21 cellular contexts compared by ENCODE assay signal in the genomic region with DNA sequence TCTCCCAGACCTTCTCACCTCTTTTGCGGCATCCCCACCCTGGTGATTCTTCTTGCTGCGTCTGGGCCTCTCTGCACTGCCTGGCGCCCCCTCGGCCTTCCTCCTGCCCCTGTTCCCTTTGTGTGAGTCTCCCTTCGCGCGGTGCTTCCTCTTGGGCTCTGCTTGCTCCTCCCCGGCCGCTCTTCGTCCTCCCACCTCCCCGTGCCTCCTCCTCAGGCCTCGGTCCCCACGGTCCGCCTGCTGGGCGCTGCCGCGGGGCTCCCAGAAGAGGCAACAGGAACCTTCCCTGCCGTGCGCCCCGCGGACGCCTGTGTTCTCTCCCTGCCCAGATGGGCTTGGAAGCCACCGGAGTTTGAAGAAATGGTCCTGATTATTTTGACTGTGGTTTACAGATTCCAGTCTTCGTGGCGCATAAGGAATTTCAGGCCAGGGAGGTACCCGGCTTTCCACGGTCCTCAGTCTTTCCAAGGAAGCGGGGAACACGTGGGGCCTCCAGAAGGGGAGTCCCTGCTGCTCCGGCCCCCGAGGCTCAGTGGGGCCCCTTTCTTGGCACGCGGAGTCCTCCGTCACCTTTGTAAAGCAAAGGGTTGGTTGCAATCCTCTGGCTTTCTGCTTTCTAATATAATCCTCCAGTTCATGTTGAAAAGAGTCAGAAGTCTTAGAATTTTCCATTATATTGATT. TPM values are rescaled to one million over a fixed set of nuclear protein-coding genes. Genes with fewer than 3 reads are reported as not detected.
A peak's percentile ranks its signal among the peaks of the same experiment; 100 is the strongest.
DNase-seq lines count a peak whose midpoint lies in the region; ATAC-seq, FAIRE-seq and TF ChIP-seq lines count a peak whose summit lies in the region.
"Had no signal": no experiment of that assay in that cellular context is flagged by ENCODE, and none has a peak within 500 bp of the region (broad histone marks: within the 10 kb centered on the region; RNA-seq: fewer than 3 reads in every experiment).

No MANE protein-coding gene starts in this region.

- no peak for FAIRE-seq in K562 (lab: Jason Lieb, UNC)
- FAIRE-seq in GM12892 (lab: Jason Lieb, UNC) = no peak
- FAIRE-seq: islet of Langerhans had no signal

- TF ChIP-seq POLR2A in K562 (conservative IDR thresholded peaks at IDR 0.05) = no peak
- no peak for TF ChIP-seq POLR2A in GM12892 (IDR thresholded peaks at IDR 0.05; ENCODE audit: low read depth, low read length)

- no peaks in the 10 kb centered on the region for H3K9me3 ChIP-seq in K562 (replicated peaks; ENCODE audit: control insufficient read depth, insufficient read depth, low read depth, low read length)
- H3K9me3 ChIP-seq: adrenal gland, colonic mucosa, vagina had no signal

- ATAC-seq in K562 = no peak; the same call in 2 of the 3 replicates
- ATAC-seq: stimulated activated naive CD8-positive, alpha-beta T cell treated with anti-CD3 and anti-CD28 coated beads, Interleukin-15, Interleukin-2, amounts not matched to agents 100 U/mL and 50 U/mL, for 24 hours had no signal

- no peak overlapping the region for H3K4me3 ChIP-seq in K562
- H3K4me3 ChIP-seq in retinal pigment epithelial cell (ENCODE audit: low read length) = no peak overlapping the region
- H3K4me3 ChIP-seq: adrenal gland, colonic mucosa, vagina had no signal

- peaks cover 4% of the 10 kb centered on the region; the same call in 1 of the 2 replicates for H3K27me3 Mint-ChIP-seq in HFFc6 (ENCODE audit: insufficient read depth)

- peak overlapping the region; percentile 28; the same call in 1 of the 2 replicates for H3K4me3 Mint-ChIP-seq in HFFc6
- H3K4me3 Mint-ChIP-seq: T-helper 1 cell treated with Interleukin-12 subunit alpha and Interleukin-12 subunit beta and Interleukin-4 antibody, amounts not matched to agents 30 μg/mL and 1 μg/mL, for 36 hours had no signal

- in situ Hi-C loops in K562 (cut with MboI) = loop anchor here (25.0 kb wide), 2 partner anchors 516 to 766 kb away; no protein-coding TSS in a partner anchor

- BruUV-seq in K562 (replicated peaks; lab: Mats Ljungman, UMichigan) = no TSS peak

- DNase-seq in HFFc6 = no peak
- DNase-seq in K562 (ENCODE audit: extremely low read depth in 1 of 4, low spot score in 3 of 4) = no peak
- DNase-seq in iPS-NIHi11 (ENCODE audit: low spot score) = peak; percentile 48
- no peak for DNase-seq in retinal pigment epithelial cell (ENCODE audit: low read depth)
- no peak for DNase-seq in GM12892 (ENCODE audit: insufficient read length)
- no peak for DNase-seq in pons (ENCODE audit: low spot score)
- no peak for DNase-seq in hypothalamus (lab: John Stamatoyannopoulos, UW)
- DNase-seq in GM03348 (ENCODE audit: low spot score) = no peak
- DNase-seq: activated CD4-positive, alpha-beta T cell treated with anti-CD3 and anti-CD28 coated beads for 4 hours; activated T-cell treated with anti-CD3 and anti-CD28 coated beads, Interleukin-2, amount 50 U/mL, for 1 hour; adrenal gland; C1 segment of cervical spinal cord; colonic mucosa; NCI-H187 treated with DMSO at 0.1 percent for 48 hours; RPMI8226; stimulated activated naive CD8-positive, alpha-beta T cell treated with anti-CD3 and anti-CD28 coated beads, Interleukin-15, Interleukin-2, amounts not matched to agents 100 U/mL and 50 U/mL, for 24 hours had no signal

- no peak for TF ChIP-seq EP300 in K562 (IDR thresholded peaks at IDR 0.05; ENCODE audit: low read length)

- WGBS in K562 (ENCODE audit: insufficient coverage, low coverage, missing lambda C conversion rate) = 44% methylated on average over 33 of the region's 34 CpGs

- H3K36me3 Mint-ChIP-seq in HFFc6 (ENCODE audit: low read depth) = no peaks in the 10 kb centered on the region

- POLR2A ChIA-PET in K562 (lab: Yijun Ruan, JAX) = interaction anchor here (1.5 to 5.0 kb wide), 2 partner anchors 12 to 13 kb away, joined by 8 to 24 read pairs; partner anchors contain the start of gene RNU2-63P

- H3K9ac ChIP-seq in K562 (ENCODE audit: insufficient read depth in 1 of 2, low read depth in 2 of 2, low read length in 2 of 2) = peak overlapping the region in 1 of 2 experiments; percentile 48; a peak in 2 of 4 replicates

- no peaks in the 10 kb centered on the region for H3K79me2 ChIP-seq in K562 (ENCODE audit: control insufficient read depth, insufficient read depth, low read length)

- peaks cover 0 to 6% of the 10 kb centered on the region in 2 experiments; a peak in 2 of 5 replicates for H3K4me1 ChIP-seq in K562 (replicated peaks in 1 of 2; ENCODE audit: control insufficient read depth in 2 of 2, insufficient read depth in 2 of 2, low read length in 2 of 2)
- H3K4me1 ChIP-seq: colonic mucosa had no signal

- peak overlapping the region; percentile 32; the same call in 1 of the 2 replicates for H2AFZ ChIP-seq in K562 (ENCODE audit: low read depth, low read length)

- no peaks in the 10 kb centered on the region for H3K27me3 ChIP-seq in K562 (ENCODE audit: control insufficient read depth in 2 of 2, insufficient read depth in 2 of 2, low read length in 2 of 2)
- H3K27me3 ChIP-seq: adrenal gland, colonic mucosa, vagina had no signal

- H3K9me1 ChIP-seq in K562 (ENCODE audit: control insufficient read depth, insufficient read depth, low read length) = no peaks in the 10 kb centered on the region

- H3K4me2 ChIP-seq in K562 (ENCODE audit: insufficient read depth, low read length) = no peak overlapping the region

- H3K36me3 ChIP-seq in K562 (ENCODE audit: control insufficient read depth, insufficient read depth, low read length) = no peaks in the 10 kb centered on the region
- H3K36me3 ChIP-seq: adrenal gland, colonic mucosa, vagina had no signal

- CTCF ChIA-PET in K562 (lab: Yijun Ruan, JAX; ENCODE audit: low intra/inter-chr PET ratio) = interaction anchor here (1.3 kb wide), 1 partner anchor 157 kb away, joined by 6 read pairs; no protein-coding TSS in a partner anchor

- TF ChIP-seq RAD21 in K562 (CRISPR knock-in tag; conservative IDR thresholded peaks at IDR 0.05 in 1 of 2, IDR thresholded peaks at IDR 0.05 in 1 of 2) = no peak

- peaks cover 5% of the 10 kb centered on the region for H3K4me1 Mint-ChIP-seq in HFFc6 (ENCODE audit: low read depth)

- TF ChIP-seq CTCF in HFFc6 (IDR thresholded peaks at IDR 0.05) (no peak), K562 (IDR thresholded peaks at IDR 0.05 in 2 of 3, conservative IDR thresholded peaks at IDR 0.05 in 1 of 3; ENCODE audit: insufficient read depth in 2 of 3, low read depth in 1 of 3, low read length in 3 of 3) (no peak), retinal pigment epithelial cell (conservative IDR thresholded peaks at IDR 0.05; ENCODE audit: low read depth, low read length) (peak; percentile 5)

- no peak overlapping the region for H3K27ac ChIP-seq in K562 (ENCODE audit: extremely low read depth, low read depth, low read length)
- H3K27ac ChIP-seq: adrenal gland, colonic mucosa, vagina had no signal

- no peaks in the 10 kb centered on the region for H4K20me1 ChIP-seq in K562 (replicated peaks; ENCODE audit: control insufficient read depth, insufficient read depth, low read length)

- no peaks in the 10 kb centered on the region for H3K9me3 Mint-ChIP-seq in HFFc6
- H3K9me3 Mint-ChIP-seq: T-helper 1 cell treated with Interleukin-12 subunit alpha and Interleukin-12 subunit beta and Interleukin-4 antibody, amounts not matched to agents 30 μg/mL and 1 μg/mL, for 36 hours had no signal

- intact Hi-C loops in K562 (cut with micrococcal nuclease) = no loop called here

- H3K27ac Mint-ChIP-seq in HFFc6 = peak overlapping the region; percentile 18; the same call in 1 of the 2 replicates
- H3K27ac Mint-ChIP-seq: T-helper 1 cell treated with Interleukin-12 subunit alpha and Interleukin-12 subunit beta and Interleukin-4 antibody, amounts not matched to agents 30 μg/mL and 1 μg/mL, for 36 hours had no signal

RNA-seq across cellular contexts. Expression of gene RNU2-63P, which starts 13.1 kb away (rescaled TPM):
- 10 to 100 TPM; 12.9 to 24.5 (median 19.1) TPM for total RNA-seq in HFFc6 (2021; fragmentation: NEBNext Ultra II Directional; extraction: Animal tissue kit (Norgen Biotek cat#: 25700))
- 96.1 TPM in 1 of 2 replicates, not detected in the other for total RNA-seq in K562 (2011; cell fraction: chromatin; rRNA removed; ENCODE audit: low replicate concordance)
- total RNA-seq in K562 (2011; cell fraction: nucleolus; rRNA removed) = 340 and 743 TPM in 2 replicates
- total RNA-seq in K562 (2011; cell fraction: nucleoplasm; rRNA removed) = 584 and 1,519 TPM in 2 replicates
- total RNA-seq in K562 (2014; rRNA removed) = 131 TPM in 1 of 2 replicates, not detected in the other
- 236 and 253 TPM in 2 replicates for total RNA-seq in K562 (2014; rRNA removed; fragmentation: Illumina TruSeq; extraction: Trizol)
- total RNA-seq in K562 (2015; rRNA removed; fragmentation: Illumina TruSeq; extraction: Trizol) = 169 and 170 TPM in 2 replicates
- total RNA-seq in K562 (2021) = 33.0 and 34.0 TPM in 2 replicates
- 20.4 and 169 TPM in 2 replicates for polyA plus RNA-seq in K562 (2011; rRNA removed)
- polyA plus RNA-seq in K562 (2011; cell fraction: cytosol; rRNA removed) = not detected in 2 replicates
- 27.2 and 46.0 TPM in 2 replicates for polyA plus RNA-seq in K562 (2011; cell fraction: nucleus; rRNA removed)
- polyA plus RNA-seq in K562 (2012) = not detected in 2 replicates
- polyA plus RNA-seq in K562 (2014; fragmentation: Illumina TruSeq; extraction: Trizol) = not detected in 2 replicates
- polyA plus RNA-seq in K562 (2014; fragmentation: Nextera tagmentation; extraction: Ambion mirVana) = 1 to 10 TPM in 1 of 2 experiments, not detected in 1; 5.8 TPM
- not detected in 2 replicates for polyA plus RNA-seq in K562 (2014; rRNA removed)
- 74.3 and 391 TPM in 2 replicates for polyA minus RNA-seq in K562 (2011; rRNA and poly(A)+ RNA removed)
- 45.0 and 202 TPM in 2 replicates for polyA minus RNA-seq in K562 (2011; cell fraction: cytosol; rRNA and poly(A)+ RNA removed)
- 490 and 616 TPM in 2 replicates for polyA minus RNA-seq in K562 (2011; cell fraction: nucleus; rRNA and poly(A)+ RNA removed)
- 21.0 TPM for polyA plus RNA-seq in GM12892 (2012; ENCODE audit: missing spikeins)
- total RNA-seq: LHCN-M2, vagina had no signal
- polyA plus RNA-seq: adrenal gland, right cardiac atrium had no signal

RNA-seq across cellular contexts. Expression of gene KRCC1, which starts 52.4 kb away (rescaled TPM):
- 10 to 100 TPM; 19.3 to 26.0 (median 23.8) TPM for total RNA-seq in HFFc6 (2021; fragmentation: NEBNext Ultra II Directional; extraction: Animal tissue kit (Norgen Biotek cat#: 25700))
- total RNA-seq in K562 (2011; cell fraction: chromatin; rRNA removed; ENCODE audit: low replicate concordance) = 0.21 and 1.1 TPM in 2 replicates
- 0.67 TPM in 1 of 2 replicates, not detected in the other for total RNA-seq in K562 (2011; cell fraction: nucleolus; rRNA removed)
- total RNA-seq in K562 (2011; cell fraction: nucleoplasm; rRNA removed) = 0.29 and 0.46 TPM in 2 replicates
- 2.0 and 2.2 TPM in 2 replicates for total RNA-seq in K562 (2014; rRNA removed)
- 4.3 and 4.7 TPM in 2 replicates for total RNA-seq in K562 (2014; rRNA removed; fragmentation: Illumina TruSeq; extraction: Trizol)
- total RNA-seq in K562 (2015; rRNA removed; fragmentation: Illumina TruSeq; extraction: Trizol) = 4.0 and 5.3 TPM in 2 replicates
- total RNA-seq in K562 (2021) = 1.9 and 2.0 TPM in 2 replicates
- 4.6 and 6.0 TPM in 2 replicates for polyA plus RNA-seq in K562 (2011; rRNA removed)
- polyA plus RNA-seq in K562 (2011; cell fraction: cytosol; rRNA removed) = 0.98 and 1.6 TPM in 2 replicates
- polyA plus RNA-seq in K562 (2011; cell fraction: nucleus; rRNA removed) = 1.3 and 1.7 TPM in 2 replicates
- polyA plus RNA-seq in K562 (2012) = 3.5 and 5.6 TPM in 2 replicates
- polyA plus RNA-seq in K562 (2014; fragmentation: Illumina TruSeq; extraction: Trizol) = 3.1 and 4.7 TPM in 2 replicates
- 1 to 10 TPM; 2.1 TPM for polyA plus RNA-seq in K562 (2014; fragmentation: Nextera tagmentation; extraction: Ambion mirVana)
- 2.2 and 3.3 TPM in 2 replicates for polyA plus RNA-seq in K562 (2014; rRNA removed)
- 2.2 and 2.7 TPM in 2 replicates for polyA minus RNA-seq in K562 (2011; rRNA and poly(A)+ RNA removed)
- polyA minus RNA-seq in K562 (2011; cell fraction: cytosol; rRNA and poly(A)+ RNA removed) = 0.95 and 1.3 TPM in 2 replicates
- 0.54 and 0.89 TPM in 2 replicates for polyA minus RNA-seq in K562 (2011; cell fraction: nucleus; rRNA and poly(A)+ RNA removed)
- polyA plus RNA-seq in GM12892 (2012; ENCODE audit: missing spikeins) = 24.9 TPM
